In genomic region chr14:64293976-64294671, GRCh38 we compare ENCODE assay signal across 8 cellular contexts. TPM values are rescaled to one million over a fixed set of nuclear protein-coding genes. Genes with fewer than 3 reads are reported as not detected.
DNase-seq lines count a peak whose midpoint lies in the region; ATAC-seq and TF ChIP-seq lines count a peak whose summit lies in the region.

Gene ESR2, minus strand, starts transcription at chr14:64294371. Its CDS starts 11,386 bp downstream, at chr14:64282985.

- peak in 1 of 3 donors; percentile 46 for DNase-seq in CD4-positive, CD25-positive, alpha-beta regulatory T cell
- DNase-seq in GM19238 (ENCODE audit: insufficient read length, low spot score) (peak; percentile 37), coronary artery (ENCODE audit: low spot score) (no peak), lower lobe of right lung (peak; percentile 51), NCI-H774 (lab: John Stamatoyannopoulos, UW) (no peak)

- no peaks in the 10 kb centered on the region for H3K9me3 Mint-ChIP-seq in CD4-positive, CD25-positive, alpha-beta regulatory T cell
- no peaks in the 10 kb centered on the region for H3K9me3 Mint-ChIP-seq in T-helper 1 cell treated with Interleukin-12 subunit alpha and Interleukin-12 subunit beta and Interleukin-4 antibody, amounts not matched to agents 30 μg/mL and 1 μg/mL, for 36 hours

- H3K27ac Mint-ChIP-seq in CD4-positive, CD25-positive, alpha-beta regulatory T cell = peak within 1 kb of the TSS in 1 of 3 donors; percentile 78
- H3K27ac Mint-ChIP-seq in T-helper 1 cell treated with Interleukin-12 subunit alpha and Interleukin-12 subunit beta and Interleukin-4 antibody, amounts not matched to agents 30 μg/mL and 1 μg/mL, for 36 hours = no peak within 1 kb of the TSS

- H3K36me3 Mint-ChIP-seq in CD4-positive, CD25-positive, alpha-beta regulatory T cell = no peaks in the 10 kb centered on the region
- H3K36me3 Mint-ChIP-seq in T-helper 1 cell treated with Interleukin-12 subunit alpha and Interleukin-12 subunit beta and Interleukin-4 antibody, amounts not matched to agents 30 μg/mL and 1 μg/mL, for 36 hours (ENCODE audit: low read depth) = no peaks in the 10 kb centered on the region

- H3K4me3 Mint-ChIP-seq in CD4-positive, CD25-positive, alpha-beta regulatory T cell = peak within 1 kb of the TSS; percentile 57 to 91 (median 82)
- peak within 1 kb of the TSS; percentile 72 for H3K4me3 Mint-ChIP-seq in T-helper 1 cell treated with Interleukin-12 subunit alpha and Interleukin-12 subunit beta and Interleukin-4 antibody, amounts not matched to agents 30 μg/mL and 1 μg/mL, for 36 hours

- peak; percentile 27 to 44 for ATAC-seq in CD4-positive, CD25-positive, alpha-beta regulatory T cell (ENCODE audit: low read depth in 2 of 2)
- ATAC-seq in HG03196 (IDR thresholded peaks at IDR 0.05; ENCODE audit: unreplicated experiment) (peak; percentile 24), lower lobe of right lung (peak; percentile 67 to 71)

- intact Hi-C loops in lower lobe of right lung (cut with DNase I) = no loop called here

- peaks cover 54% of the 10 kb centered on the region for H3K27me3 Mint-ChIP-seq in CD4-positive, CD25-positive, alpha-beta regulatory T cell
- H3K27me3 Mint-ChIP-seq in T-helper 1 cell treated with Interleukin-12 subunit alpha and Interleukin-12 subunit beta and Interleukin-4 antibody, amounts not matched to agents 30 μg/mL and 1 μg/mL, for 36 hours (ENCODE audit: low read depth) = peaks cover 33% of the 10 kb centered on the region

- H3K27ac ChIP-seq in CD4-positive, CD25-positive, alpha-beta regulatory T cell (ENCODE audit: insufficient read depth, low read length, poor library complexity, severe bottlenecking) = no peak within 1 kb of the TSS
- H3K27ac ChIP-seq in coronary artery (no peak within 1 kb of the TSS), lower lobe of right lung (no peak within 1 kb of the TSS), stomach smooth muscle (ENCODE audit: low read length) (no peak within 1 kb of the TSS)

- peak within 1 kb of the TSS; percentile 72 for H3K4me3 ChIP-seq in CD4-positive, CD25-positive, alpha-beta regulatory T cell (ENCODE audit: low read depth, low read length)
- H3K4me3 ChIP-seq in coronary artery = peak within 1 kb of the TSS; percentile 62
- H3K4me3 ChIP-seq in lower lobe of right lung = peak within 1 kb of the TSS; percentile 52
- peak within 1 kb of the TSS; percentile 28 to 68 for H3K4me3 ChIP-seq in stomach smooth muscle (ENCODE audit: low read length in 2 of 2)

- peaks cover 0 to 24% (median 8%) of the 10 kb centered on the region in 4 donors for H3K4me1 Mint-ChIP-seq in CD4-positive, CD25-positive, alpha-beta regulatory T cell
- peaks cover 15% of the 10 kb centered on the region for H3K4me1 Mint-ChIP-seq in T-helper 1 cell treated with Interleukin-12 subunit alpha and Interleukin-12 subunit beta and Interleukin-4 antibody, amounts not matched to agents 30 μg/mL and 1 μg/mL, for 36 hours (ENCODE audit: low read depth)

- no peak for TF ChIP-seq CTCF in coronary artery (IDR thresholded peaks at IDR 0.05)
- peak; percentile 10 for TF ChIP-seq CTCF in lower lobe of right lung (IDR thresholded peaks at IDR 0.05)

- H3K36me3 ChIP-seq in CD4-positive, CD25-positive, alpha-beta regulatory T cell (ENCODE audit: control insufficient read depth, insufficient read depth, low read length) = no peaks in the 10 kb centered on the region
- H3K36me3 ChIP-seq in lower lobe of right lung = no peaks in the 10 kb centered on the region
- no peaks in the 10 kb centered on the region for H3K36me3 ChIP-seq in stomach smooth muscle (ENCODE audit: control insufficient read depth in 2 of 2, insufficient read depth in 2 of 2, low read length in 2 of 2)

- H3K9ac ChIP-seq in stomach smooth muscle (ENCODE audit: low read length in 2 of 2) = no peak within 1 kb of the TSS

- H3K4me1 ChIP-seq in CD4-positive, CD25-positive, alpha-beta regulatory T cell (ENCODE audit: control insufficient read depth, insufficient read depth, low read length, poor library complexity, severe bottlenecking) = peaks cover 17% of the 10 kb centered on the region
- H3K4me1 ChIP-seq in lower lobe of right lung (peaks cover 15% of the 10 kb centered on the region), stomach smooth muscle (ENCODE audit: control insufficient read depth, insufficient read depth, low read length) (peaks cover 5% of the 10 kb centered on the region)

- no peaks in the 10 kb centered on the region for H3K9me3 ChIP-seq in CD4-positive, CD25-positive, alpha-beta regulatory T cell (ENCODE audit: control insufficient read depth in 2 of 2, low read length in 2 of 2)
- H3K9me3 ChIP-seq in lower lobe of right lung (no peaks in the 10 kb centered on the region), stomach smooth muscle (ENCODE audit: control insufficient read depth in 2 of 2, low read length in 2 of 2) (no peaks in the 10 kb centered on the region)

- H3K27me3 ChIP-seq in CD4-positive, CD25-positive, alpha-beta regulatory T cell (ENCODE audit: control insufficient read depth, insufficient read depth, low read length) = peaks cover 16% of the 10 kb centered on the region
- peaks cover 30% of the 10 kb centered on the region for H3K27me3 ChIP-seq in lower lobe of right lung (ENCODE audit: low read depth)
- peaks cover 25 to 29% of the 10 kb centered on the region in 2 donors for H3K27me3 ChIP-seq in stomach smooth muscle (ENCODE audit: control insufficient read depth in 1 of 2, insufficient read depth in 2 of 2, low read length in 2 of 2)

RNA-seq across cellular contexts. Expression of gene ESR2, which starts in this region (rescaled TPM):
- total RNA-seq in CD4-positive, CD25-positive, alpha-beta regulatory T cell = not detected
- under 1 TPM; 0.14 to 0.40 (median 0.18) TPM for polyA plus RNA-seq in CD4-positive, CD25-positive, alpha-beta regulatory T cell
- total RNA-seq in lower lobe of right lung = 0.30 TPM

Comparison
In these comparisons a context has a peak if more than half of its experiments do, and no peak if none do; other contexts are left out.
1. Peak in ATAC-seq and H3K4me3 ChIP-seq in CD4-positive, CD25-positive, alpha-beta regulatory T cell; RNA of the gene not detected or under 1 TPM.
2. Peak in DNase-seq, ATAC-seq and H3K4me3 ChIP-seq in lower lobe of right lung; RNA of the gene not detected or under 1 TPM.